3 cellular contexts compared by ENCODE assay signal in the genomic region with DNA sequence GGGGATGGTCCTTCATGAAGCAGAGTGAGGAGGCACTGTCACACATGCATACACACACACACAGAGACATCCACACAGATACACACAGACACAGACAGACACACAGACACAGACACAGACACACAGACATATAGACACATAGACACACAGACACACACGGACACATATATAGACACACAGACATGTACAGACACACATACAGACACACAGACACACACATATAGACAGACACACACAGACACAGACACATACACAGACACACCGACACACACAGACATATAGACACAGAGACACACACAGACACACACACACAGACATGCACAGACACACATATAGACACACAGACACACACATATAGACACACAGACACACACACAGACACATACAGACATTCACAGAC.
TF ChIP-seq lines count a peak whose summit lies in the region.

No MANE protein-coding gene starts in this region.

TF ChIP-seq in GM12891, 5 proteins besides CTCF, POLR2A, EP300 and RAD21 (continued from another document):
- TF ChIP-seq TAF1 (IDR thresholded peaks at IDR 0.05; ENCODE audit: low read depth, low read length), result no peak
- TF ChIP-seq POLR2AphosphoS5 (IDR thresholded peaks at IDR 0.05; ENCODE audit: low read depth, low read length), result no peak
- TF ChIP-seq POU2F2 (IDR thresholded peaks at IDR 0.05; ENCODE audit: low read depth, low read length), result no peak

TF ChIP-seq in IMR-90, 13 proteins besides CTCF, POLR2A, EP300 and RAD21 (continued from another document):
- TF ChIP-seq FOS (IDR thresholded peaks at IDR 0.05; ENCODE audit: low read depth, low read length), result no peak
- no peak for TF ChIP-seq CHD1 (IDR thresholded peaks at IDR 0.05; ENCODE audit: low read depth, low read length)
- TF ChIP-seq, protein P1, sequence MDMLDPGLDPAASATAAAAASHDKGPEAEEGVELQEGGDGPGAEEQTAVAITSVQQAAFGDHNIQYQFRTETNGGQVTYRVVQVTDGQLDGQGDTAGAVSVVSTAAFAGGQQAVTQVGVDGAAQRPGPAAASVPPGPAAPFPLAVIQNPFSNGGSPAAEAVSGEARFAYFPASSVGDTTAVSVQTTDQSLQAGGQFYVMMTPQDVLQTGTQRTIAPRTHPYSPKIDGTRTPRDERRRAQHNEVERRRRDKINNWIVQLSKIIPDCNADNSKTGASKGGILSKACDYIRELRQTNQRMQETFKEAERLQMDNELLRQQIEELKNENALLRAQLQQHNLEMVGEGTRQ (IDR thresholded peaks at IDR 0.05; ENCODE audit: low read depth, low read length), result no peak
- no peak for TF ChIP-seq RCOR1 (IDR thresholded peaks at IDR 0.05; ENCODE audit: insufficient replicate concordance, low read length)
- no peak for TF ChIP-seq ELK1 (IDR thresholded peaks at IDR 0.05; ENCODE audit: borderline replicate concordance, low read depth, low read length)
- TF ChIP-seq NFE2L2 (IDR thresholded peaks at IDR 0.05; ENCODE audit: low read depth, low read length), result no peak
- TF ChIP-seq MAZ (IDR thresholded peaks at IDR 0.05; ENCODE audit: borderline replicate concordance, low read depth, low read length), result no peak

TF ChIP-seq in WTC11, 78 proteins besides CTCF, POLR2A, EP300 and RAD21:
- TF ChIP-seq, protein P2, sequence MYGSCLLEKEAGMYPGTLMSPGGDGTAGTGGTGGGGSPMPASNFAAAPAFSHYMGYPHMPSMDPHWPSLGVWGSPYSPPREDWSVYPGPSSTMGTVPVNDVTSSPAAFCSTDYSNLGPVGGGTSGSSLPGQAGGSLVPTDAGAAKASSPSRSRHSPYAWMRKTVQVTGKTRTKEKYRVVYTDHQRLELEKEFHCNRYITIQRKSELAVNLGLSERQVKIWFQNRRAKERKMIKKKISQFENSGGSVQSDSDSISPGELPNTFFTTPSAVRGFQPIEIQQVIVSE (CRISPR knock-in tag; IDR thresholded peaks at IDR 0.05; ENCODE audit: borderline replicate concordance), result no peak
- TF ChIP-seq OVOL2 (CRISPR knock-in tag; IDR thresholded peaks at IDR 0.05; ENCODE audit: borderline replicate concordance), result no peak
- no peak for TF ChIP-seq TCF7 (CRISPR knock-in tag; IDR thresholded peaks at IDR 0.05; ENCODE audit: low read depth)
- TF ChIP-seq, protein P3, sequence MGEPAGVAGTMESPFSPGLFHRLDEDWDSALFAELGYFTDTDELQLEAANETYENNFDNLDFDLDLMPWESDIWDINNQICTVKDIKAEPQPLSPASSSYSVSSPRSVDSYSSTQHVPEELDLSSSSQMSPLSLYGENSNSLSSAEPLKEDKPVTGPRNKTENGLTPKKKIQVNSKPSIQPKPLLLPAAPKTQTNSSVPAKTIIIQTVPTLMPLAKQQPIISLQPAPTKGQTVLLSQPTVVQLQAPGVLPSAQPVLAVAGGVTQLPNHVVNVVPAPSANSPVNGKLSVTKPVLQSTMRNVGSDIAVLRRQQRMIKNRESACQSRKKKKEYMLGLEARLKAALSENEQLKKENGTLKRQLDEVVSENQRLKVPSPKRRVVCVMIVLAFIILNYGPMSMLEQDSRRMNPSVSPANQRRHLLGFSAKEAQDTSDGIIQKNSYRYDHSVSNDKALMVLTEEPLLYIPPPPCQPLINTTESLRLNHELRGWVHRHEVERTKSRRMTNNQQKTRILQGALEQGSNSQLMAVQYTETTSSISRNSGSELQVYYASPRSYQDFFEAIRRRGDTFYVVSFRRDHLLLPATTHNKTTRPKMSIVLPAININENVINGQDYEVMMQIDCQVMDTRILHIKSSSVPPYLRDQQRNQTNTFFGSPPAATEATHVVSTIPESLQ (CRISPR knock-in tag; IDR thresholded peaks at IDR 0.05), result no peak
- TF ChIP-seq NR2C2 (CRISPR knock-in tag; IDR thresholded peaks at IDR 0.05), result no peak
- TF ChIP-seq AR (CRISPR knock-in tag; IDR thresholded peaks at IDR 0.05), result no peak
- no peak for TF ChIP-seq ZNF671 (CRISPR knock-in tag; IDR thresholded peaks at IDR 0.05)
- TF ChIP-seq JUN (CRISPR knock-in tag; IDR thresholded peaks at IDR 0.05), result no peak
- no peak for TF ChIP-seq NR3C1 (CRISPR knock-in tag; conservative IDR thresholded peaks at IDR 0.05; ENCODE audit: low read depth)
- TF ChIP-seq NFE2L1 (CRISPR knock-in tag; IDR thresholded peaks at IDR 0.05), result no peak
- no peak for TF ChIP-seq E2F5 (CRISPR knock-in tag; IDR thresholded peaks at IDR 0.05)
